ENCODE assay signal across 26 cellular contexts in genomic region chr15:78904599-78905358, GRCh38. TPM values are rescaled to one million over a fixed set of nuclear protein-coding genes. Genes with fewer than 3 reads are reported as not detected.
DNase-seq lines count a peak whose midpoint lies in the region; ATAC-seq and TF ChIP-seq lines count a peak whose summit lies in the region.
"Had no signal": no experiment of that assay in that cellular context is flagged by ENCODE, and none has a peak within 500 bp of the region (broad histone marks: within the 10 kb centered on the region; RNA-seq: fewer than 3 reads in every experiment).

No MANE protein-coding gene starts in this region.

- H3K27ac ChIP-seq in PC-9, result peak overlapping the region; percentile 89
- H3K27ac ChIP-seq: thyroid gland, WERI-Rb-1 had no signal

- peaks cover 33% of the 10 kb centered on the region for H3K36me3 ChIP-seq in PC-9 (ENCODE audit: low read depth)

- peaks cover 16% of the 10 kb centered on the region for H3K79me2 ChIP-seq in PC-9 (ENCODE audit: low read depth)

- ATAC-seq in activated T-cell treated with anti-CD3 and anti-CD28 coated beads, Interleukin-2, amount 50 U/mL, for 72 hours (replicated peaks in 1 of 2), result no peak
- ATAC-seq in GM18511 (IDR thresholded peaks at IDR 0.05; ENCODE audit: unreplicated experiment), result no peak
- no peak for ATAC-seq in HG03442 (IDR thresholded peaks at IDR 0.05; ENCODE audit: unreplicated experiment)
- ATAC-seq: mucosa of descending colon had no signal

- CTCF ChIA-PET in PC-9 (lab: Charles Lee), result interaction anchor here (0.7 kb wide), 2 partner anchors 92 to 253 kb away, joined by 3 to 7 read pairs; no protein-coding TSS in a partner anchor

- H3K4me1 ChIP-seq in PC-9 (replicated peaks; ENCODE audit: insufficient read depth), result peaks cover 41% of the 10 kb centered on the region
- H3K4me1 ChIP-seq: Caco-2 had no signal

- POLR2A ChIA-PET in PC-9 (lab: Charles Lee; ENCODE audit: unreplicated experiment), result interaction anchor here (0.7 kb wide), 1 partner anchor 169 kb away, joined by 3 read pairs; no protein-coding TSS in a partner anchor

- DNase-seq in activated T-cell treated with anti-CD3 and anti-CD28 coated beads, Interleukin-2, amount 50 U/mL, for 72 hours, result no peak
- DNase-seq in activated T-cell treated with anti-CD3 and anti-CD28 coated beads for 4 hours (no peak), PC-9 (no peak), chondrocyte (ENCODE audit: low spot score) (no peak), progenitor cell of endocrine pancreas (ENCODE audit: low spot score, unreplicated experiment) (no peak), NCI-H446 (lab: John Stamatoyannopoulos, UW) (no peak)
- DNase-seq: activated CD8-positive, alpha-beta memory T cell treated with anti-CD3 and anti-CD28 coated beads, Interleukin-2, amount 50 U/mL, for 4 hours; activated gamma-delta T cell treated with Interleukin-2 at 50 U/mL for 16 hours; aorta; BE2C; Caco-2; cerebellar nuclear complex; foreskin melanocyte; hypothalamus; mucosa of descending colon; NCI-H1436 treated with DMSO at 0.1 percent for 48 hours; NCI-H524; NK-92 treated with Interleukin-12 subunit alpha and Interleukin-12 subunit beta, amount 100 ng/mL, for 24 hours; nucleus accumbens; SK-N-SH; stimulated activated CD4-positive, alpha-beta T cell treated with anti-CD3 and anti-CD28 coated beads, Interleukin-2, amount 100 ng/mL, for 48 hours; thyroid gland; WERI-Rb-1 had no signal

- H4K20me1 ChIP-seq in PC-9 (ENCODE audit: insufficient read depth), result peaks cover 16% of the 10 kb centered on the region

- TF ChIP-seq CTCF in PC-9 (conservative IDR thresholded peaks at IDR 0.05), result no peak
- no peak for TF ChIP-seq CTCF in chondrocyte (IDR thresholded peaks at IDR 0.05)
- no peak for TF ChIP-seq CTCF in progenitor cell of endocrine pancreas (IDR thresholded peaks at IDR 0.05; ENCODE audit: unreplicated experiment)

- no peaks in the 10 kb centered on the region for H3K9me2 ChIP-seq in PC-9 (ENCODE audit: insufficient read depth)
- H3K9me2 ChIP-seq: SK-N-SH had no signal

- H3K9me3 Mint-ChIP-seq in activated T-cell treated with anti-CD3 and anti-CD28 coated beads, Interleukin-2, amount 50 U/mL, for 72 hours, result no peaks in the 10 kb centered on the region
- no peaks in the 10 kb centered on the region for H3K9me3 Mint-ChIP-seq in chondrocyte (ENCODE audit: low read depth)
- H3K9me3 Mint-ChIP-seq in progenitor cell of endocrine pancreas (ENCODE audit: low read depth), result no peaks in the 10 kb centered on the region
- H3K9me3 Mint-ChIP-seq: stimulated activated naive CD8-positive, alpha-beta T cell treated with anti-CD3 and anti-CD28 coated beads, Interleukin-15, Interleukin-2, amounts not matched to agents 100 ng/mL and 50 ng/mL, for 24 hours had no signal

- H3K36me3 Mint-ChIP-seq in activated T-cell treated with anti-CD3 and anti-CD28 coated beads, Interleukin-2, amount 50 U/mL, for 72 hours (ENCODE audit: insufficient read depth in 2 of 2), result peaks cover 4 to 30% of the 10 kb centered on the region in 2 donors
- H3K36me3 Mint-ChIP-seq in chondrocyte (ENCODE audit: low read depth), result peaks cover 57% of the 10 kb centered on the region
- peaks cover 24% of the 10 kb centered on the region for H3K36me3 Mint-ChIP-seq in progenitor cell of endocrine pancreas (ENCODE audit: insufficient read depth)

- H3K4me1 Mint-ChIP-seq in activated T-cell treated with anti-CD3 and anti-CD28 coated beads, Interleukin-2, amount 50 U/mL, for 72 hours (ENCODE audit: low read depth), result peaks cover 14% of the 10 kb centered on the region
- H3K4me1 Mint-ChIP-seq in chondrocyte (ENCODE audit: low read depth) (peaks cover 52% of the 10 kb centered on the region), progenitor cell of endocrine pancreas (ENCODE audit: low read depth) (peaks cover 1% of the 10 kb centered on the region)

- H3K27me3 ChIP-seq in PC-9 (ENCODE audit: insufficient read depth, low read depth), result no peaks in the 10 kb centered on the region
- H3K27me3 ChIP-seq: BE2C, thyroid gland had no signal

- H2AFZ ChIP-seq in PC-9, result no peak overlapping the region

- H3F3A ChIP-seq in PC-9 (ENCODE audit: insufficient read depth, low read depth), result peaks cover 62% of the 10 kb centered on the region

- H3K4me3 Mint-ChIP-seq in activated T-cell treated with anti-CD3 and anti-CD28 coated beads, Interleukin-2, amount 50 U/mL, for 72 hours, result no peak overlapping the region
- H3K4me3 Mint-ChIP-seq in chondrocyte (ENCODE audit: unreplicated experiment) (no peak overlapping the region), progenitor cell of endocrine pancreas (ENCODE audit: low read depth) (no peak overlapping the region)
- H3K4me3 Mint-ChIP-seq: stimulated activated naive CD8-positive, alpha-beta T cell treated with anti-CD3 and anti-CD28 coated beads, Interleukin-15, Interleukin-2, amounts not matched to agents 100 ng/mL and 50 ng/mL, for 24 hours had no signal

- peak overlapping the region; percentile 57 for H3K27ac Mint-ChIP-seq in activated T-cell treated with anti-CD3 and anti-CD28 coated beads, Interleukin-2, amount 50 U/mL, for 72 hours
- H3K27ac Mint-ChIP-seq in chondrocyte (ENCODE audit: unreplicated experiment) (peak overlapping the region; percentile 39), progenitor cell of endocrine pancreas (peak overlapping the region; percentile 70)

- peak overlapping the region; percentile 52 for H3K4me2 ChIP-seq in PC-9
- H3K4me2 ChIP-seq: SK-N-SH had no signal

- no peaks in the 10 kb centered on the region for H3K27me3 Mint-ChIP-seq in activated T-cell treated with anti-CD3 and anti-CD28 coated beads, Interleukin-2, amount 50 U/mL, for 72 hours (ENCODE audit: low read depth)
- no peaks in the 10 kb centered on the region for H3K27me3 Mint-ChIP-seq in chondrocyte (ENCODE audit: low read depth)
- no peaks in the 10 kb centered on the region for H3K27me3 Mint-ChIP-seq in progenitor cell of endocrine pancreas
- H3K27me3 Mint-ChIP-seq: stimulated activated naive CD8-positive, alpha-beta T cell treated with anti-CD3 and anti-CD28 coated beads, Interleukin-15, Interleukin-2, amounts not matched to agents 100 ng/mL and 50 ng/mL, for 24 hours had no signal

- intact Hi-C loops in PC-9 (cut with micrococcal nuclease; ENCODE audit: unreplicated experiment), result no loop called here

- BruUV-seq in PC-9 (replicated peaks; lab: Mats Ljungman, UMichigan), result no TSS peak

- H3K4me3 ChIP-seq in PC-9, result no peak overlapping the region
- H3K4me3 ChIP-seq: mucosa of descending colon, thyroid gland had no signal

- H3K9me3 ChIP-seq in PC-9 (ENCODE audit: insufficient read depth, low read depth), result no peaks in the 10 kb centered on the region
- H3K9me3 ChIP-seq: BE2C, Caco-2, mucosa of descending colon, SK-N-SH, thyroid gland had no signal

RNA-seq across cellular contexts. Expression of gene MORF4L1, which starts 32.1 kb away (rescaled TPM):
- 100 to 1,000 TPM; 170 TPM for total RNA-seq in activated T-cell treated with anti-CD3 and anti-CD28 coated beads, Interleukin-2, amount 50 U/mL, for 72 hours
- total RNA-seq in PC-9 (2021) (240 and 282 TPM in 2 replicates), chondrocyte (491 to 545 TPM (median 512 TPM) in 3 replicates), progenitor cell of endocrine pancreas (438 and 447 TPM in 2 replicates)

RNA-seq across cellular contexts. Expression of gene CTSH, which starts 40.1 kb away (rescaled TPM):
- 10 to 100 TPM in 1 of 2 donors, 1 to 10 TPM in 1; 7.1 to 33.1 TPM for total RNA-seq in activated T-cell treated with anti-CD3 and anti-CD28 coated beads, Interleukin-2, amount 50 U/mL, for 72 hours
- total RNA-seq in PC-9 (2021), result 101 and 128 TPM in 2 replicates
- total RNA-seq in chondrocyte, result 12.0 to 22.5 TPM (median 22.0 TPM) in 3 replicates
- total RNA-seq in progenitor cell of endocrine pancreas, result 56.4 and 58.2 TPM in 2 replicates
